Comparison of ENCODE assay signal across 8 cellular contexts in the genomic region with DNA sequence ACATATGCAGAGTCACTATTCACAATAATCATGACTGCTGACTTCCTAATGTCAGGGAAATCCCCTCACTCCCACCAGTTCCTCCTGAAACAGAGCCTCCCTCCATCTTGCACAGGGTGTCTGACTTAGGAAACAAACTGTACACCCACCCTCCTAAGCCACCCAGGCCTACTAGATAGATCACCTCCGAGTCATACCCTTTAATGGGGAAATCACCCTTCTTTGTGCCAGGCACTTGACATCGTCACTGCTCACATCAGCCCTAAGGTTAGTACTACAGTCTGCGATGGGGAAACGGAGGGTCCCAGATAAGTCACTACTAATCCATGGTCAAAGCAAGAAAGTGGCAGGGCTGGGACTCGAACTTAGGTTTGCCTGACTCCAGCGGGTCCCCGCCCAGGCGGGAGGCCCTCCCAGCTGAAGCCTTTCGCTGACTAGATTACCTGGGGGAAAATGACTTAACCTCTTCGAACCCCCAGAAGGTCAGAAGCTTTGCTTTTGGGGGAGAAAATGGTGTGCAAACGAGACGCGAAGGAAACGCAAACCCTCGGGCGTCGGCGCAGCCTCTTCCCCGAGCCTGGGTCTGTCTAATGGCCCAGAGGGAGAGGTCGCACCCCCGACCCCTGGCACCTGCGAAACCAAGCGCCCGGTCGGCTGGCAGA.
DNase-seq lines count a peak whose midpoint lies in the region; ATAC-seq and TF ChIP-seq lines count a peak whose summit lies in the region.

No MANE protein-coding gene starts in this region.

- H3K36me3 ChIP-seq in adipocyte (ENCODE audit: control insufficient read depth, insufficient read depth, low read length, severe bottlenecking) (no peaks in the 10 kb centered on the region), iPS-18a (ENCODE audit: control insufficient read depth, low read depth, low read length) (no peaks in the 10 kb centered on the region)

- H3K27me3 ChIP-seq in adipocyte (replicated peaks; ENCODE audit: control insufficient read depth, insufficient read depth, low read length) (no peaks in the 10 kb centered on the region), iPS-18a (ENCODE audit: control insufficient read depth, insufficient read depth, low read length) (peaks cover 82% of the 10 kb centered on the region)

- H3K4me1 ChIP-seq in adipocyte (ENCODE audit: control insufficient read depth, insufficient read depth, low read length) = peaks cover 32% of the 10 kb centered on the region
- peaks cover 27% of the 10 kb centered on the region for H3K4me1 ChIP-seq in iPS-18a (ENCODE audit: control insufficient read depth, low read depth, low read length)

- H3K4me3 ChIP-seq in adipocyte (ENCODE audit: low read length) (peak overlapping the region; percentile 91), iPS-18a (ENCODE audit: low read length) (peak overlapping the region; percentile 42)

- H3K9me3 ChIP-seq in adipocyte (ENCODE audit: control insufficient read depth, low read length) = no peaks in the 10 kb centered on the region
- H3K9me3 ChIP-seq in iPS-18a (ENCODE audit: control insufficient read depth, low read depth, low read length) = no peaks in the 10 kb centered on the region

- DNase-seq in NCI-H1436 (lab: John Stamatoyannopoulos, UW) = peak; percentile 22
- DNase-seq in NCI-H1436 treated with DMSO at 0.1 percent for 48 hours (lab: John Stamatoyannopoulos, UW) = no peak
- DNase-seq in adipocyte (ENCODE audit: low read depth) = peak; percentile 59
- DNase-seq in stimulated activated CD4-positive, alpha-beta T cell treated with anti-CD3 and anti-CD28 coated beads, Interleukin-15, amount 100 ng/mL, for 24 hours = peak; percentile 90
- DNase-seq in SHP77 (lab: John Stamatoyannopoulos, UW) = no peak

- H3K9ac ChIP-seq in adipocyte (ENCODE audit: low read length) (peak overlapping the region; percentile 96), iPS-18a (ENCODE audit: low read length) (no peak overlapping the region)

- peak; percentile 18 for ATAC-seq in HG03196 (IDR thresholded peaks at IDR 0.05; ENCODE audit: unreplicated experiment)
- ATAC-seq in SK-N-SH treated with all-trans-retinoic acid at 6 μM for 48 hours = peak; percentile 18

- H3K27ac ChIP-seq in iPS-18a (ENCODE audit: low read length) = no peak overlapping the region

TF ChIP-seq in SK-N-SH treated with all-trans-retinoic acid at 6 μM for 48 hours, 23 proteins besides CTCF, POLR2A, EP300 and RAD21:
- TF ChIP-seq BACH2 (CRISPR knock-in tag; IDR thresholded peaks at IDR 0.05; ENCODE audit: borderline replicate concordance) = no peak
- TF ChIP-seq, protein P1, sequence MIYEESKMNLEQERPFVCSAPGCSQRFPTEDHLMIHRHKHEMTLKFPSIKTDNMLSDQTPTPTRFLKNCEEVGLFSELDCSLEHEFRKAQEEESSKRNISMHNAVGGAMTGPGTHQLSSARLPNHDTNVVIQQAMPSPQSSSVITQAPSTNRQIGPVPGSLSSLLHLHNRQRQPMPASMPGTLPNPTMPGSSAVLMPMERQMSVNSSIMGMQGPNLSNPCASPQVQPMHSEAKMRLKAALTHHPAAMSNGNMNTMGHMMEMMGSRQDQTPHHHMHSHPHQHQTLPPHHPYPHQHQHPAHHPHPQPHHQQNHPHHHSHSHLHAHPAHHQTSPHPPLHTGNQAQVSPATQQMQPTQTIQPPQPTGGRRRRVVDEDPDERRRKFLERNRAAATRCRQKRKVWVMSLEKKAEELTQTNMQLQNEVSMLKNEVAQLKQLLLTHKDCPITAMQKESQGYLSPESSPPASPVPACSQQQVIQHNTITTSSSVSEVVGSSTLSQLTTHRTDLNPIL (CRISPR knock-in tag; IDR thresholded peaks at IDR 0.05; ENCODE audit: low read depth) = no peak
- TF ChIP-seq ZC3H10 (CRISPR knock-in tag; IDR thresholded peaks at IDR 0.05) = no peak
- TF ChIP-seq TCF4 (CRISPR knock-in tag; IDR thresholded peaks at IDR 0.05; ENCODE audit: borderline replicate concordance) = no peak
- TF ChIP-seq ARNTL (CRISPR knock-in tag; IDR thresholded peaks at IDR 0.05; ENCODE audit: borderline replicate concordance, low read depth) = no peak
- no peak for TF ChIP-seq ZFP30 (CRISPR knock-in tag; IDR thresholded peaks at IDR 0.05)
- TF ChIP-seq, protein P2, sequence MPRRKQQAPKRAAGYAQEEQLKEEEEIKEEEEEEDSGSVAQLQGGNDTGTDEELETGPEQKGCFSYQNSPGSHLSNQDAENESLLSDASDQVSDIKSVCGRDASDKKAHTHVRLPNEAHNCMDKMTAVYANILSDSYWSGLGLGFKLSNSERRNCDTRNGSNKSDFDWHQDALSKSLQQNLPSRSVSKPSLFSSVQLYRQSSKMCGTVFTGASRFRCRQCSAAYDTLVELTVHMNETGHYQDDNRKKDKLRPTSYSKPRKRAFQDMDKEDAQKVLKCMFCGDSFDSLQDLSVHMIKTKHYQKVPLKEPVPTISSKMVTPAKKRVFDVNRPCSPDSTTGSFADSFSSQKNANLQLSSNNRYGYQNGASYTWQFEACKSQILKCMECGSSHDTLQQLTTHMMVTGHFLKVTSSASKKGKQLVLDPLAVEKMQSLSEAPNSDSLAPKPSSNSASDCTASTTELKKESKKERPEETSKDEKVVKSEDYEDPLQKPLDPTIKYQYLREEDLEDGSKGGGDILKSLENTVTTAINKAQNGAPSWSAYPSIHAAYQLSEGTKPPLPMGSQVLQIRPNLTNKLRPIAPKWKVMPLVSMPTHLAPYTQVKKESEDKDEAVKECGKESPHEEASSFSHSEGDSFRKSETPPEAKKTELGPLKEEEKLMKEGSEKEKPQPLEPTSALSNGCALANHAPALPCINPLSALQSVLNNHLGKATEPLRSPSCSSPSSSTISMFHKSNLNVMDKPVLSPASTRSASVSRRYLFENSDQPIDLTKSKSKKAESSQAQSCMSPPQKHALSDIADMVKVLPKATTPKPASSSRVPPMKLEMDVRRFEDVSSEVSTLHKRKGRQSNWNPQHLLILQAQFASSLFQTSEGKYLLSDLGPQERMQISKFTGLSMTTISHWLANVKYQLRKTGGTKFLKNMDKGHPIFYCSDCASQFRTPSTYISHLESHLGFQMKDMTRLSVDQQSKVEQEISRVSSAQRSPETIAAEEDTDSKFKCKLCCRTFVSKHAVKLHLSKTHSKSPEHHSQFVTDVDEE (CRISPR knock-in tag; IDR thresholded peaks at IDR 0.05) = no peak
- no peak for TF ChIP-seq RARB (CRISPR knock-in tag; IDR thresholded peaks at IDR 0.05)
- TF ChIP-seq, protein P3, sequence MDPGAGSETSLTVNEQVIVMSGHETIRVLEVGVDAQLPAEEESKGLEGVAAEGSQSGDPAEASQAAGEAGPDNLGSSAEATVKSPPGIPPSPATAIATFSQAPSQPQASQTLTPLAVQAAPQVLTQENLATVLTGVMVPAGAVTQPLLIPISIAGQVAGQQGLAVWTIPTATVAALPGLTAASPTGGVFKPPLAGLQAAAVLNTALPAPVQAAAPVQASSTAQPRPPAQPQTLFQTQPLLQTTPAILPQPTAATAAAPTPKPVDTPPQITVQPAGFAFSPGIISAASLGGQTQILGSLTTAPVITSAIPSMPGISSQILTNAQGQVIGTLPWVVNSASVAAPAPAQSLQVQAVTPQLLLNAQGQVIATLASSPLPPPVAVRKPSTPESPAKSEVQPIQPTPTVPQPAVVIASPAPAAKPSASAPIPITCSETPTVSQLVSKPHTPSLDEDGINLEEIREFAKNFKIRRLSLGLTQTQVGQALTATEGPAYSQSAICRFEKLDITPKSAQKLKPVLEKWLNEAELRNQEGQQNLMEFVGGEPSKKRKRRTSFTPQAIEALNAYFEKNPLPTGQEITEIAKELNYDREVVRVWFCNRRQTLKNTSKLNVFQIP (CRISPR knock-in tag; IDR thresholded peaks at IDR 0.05; ENCODE audit: borderline replicate concordance, low read depth) = no peak
- no peak for TF ChIP-seq TOX (CRISPR knock-in tag; IDR thresholded peaks at IDR 0.05; ENCODE audit: borderline replicate concordance)
- TF ChIP-seq ISL1 (CRISPR knock-in tag; IDR thresholded peaks at IDR 0.05) = no peak

Comparison
In these comparisons a context has a peak if more than half of its experiments do, and no peak if none do; other contexts are left out.
1. DNase-seq: peak in NCI-H1436 (single experiment), adipocyte (single experiment) and stimulated activated CD4-positive, alpha-beta T cell treated with anti-CD3 and anti-CD28 coated beads, Interleukin-15, amount 100 ng/mL, for 24 hours (single experiment); none in NCI-H1436 treated with DMSO at 0.1 percent for 48 hours (single experiment) and SHP77 (0 of 2).